Comparison of ENCODE assay signal across 8 cellular contexts in genomic region chr4:119212964-119213606, GRCh38. TPM values are rescaled to one million over a fixed set of nuclear protein-coding genes. Genes with fewer than 3 reads are reported as not detected.
DNase-seq lines count a peak whose midpoint lies in the region; ATAC-seq, FAIRE-seq and TF ChIP-seq lines count a peak whose summit lies in the region.

No MANE protein-coding gene starts in this region.

- H4K5ac ChIP-seq in H9 (ENCODE audit: insufficient read length, low read depth, low read length) = no peak overlapping the region

- peaks cover 28% of the 10 kb centered on the region for H3F3A ChIP-seq in SK-N-SH (replicated peaks; ENCODE audit: insufficient read depth)

- H3K36me3 ChIP-seq in SK-N-SH (replicated peaks in 1 of 2; ENCODE audit: control insufficient read depth in 1 of 2, insufficient read depth in 2 of 2, low read length in 1 of 2) = peaks cover 9 to 15% of the 10 kb centered on the region in 2 experiments
- peaks cover 0 to 7% (median 3%) of the 10 kb centered on the region in 3 donors for H3K36me3 ChIP-seq in pancreas

- H3K79me2 ChIP-seq in H9 (ENCODE audit: insufficient read depth, low read length) = peaks cover 3% of the 10 kb centered on the region; the same call in 1 of the 2 replicates
- peaks cover 50% of the 10 kb centered on the region for H3K79me2 ChIP-seq in SK-N-SH (ENCODE audit: insufficient read depth)

- H3T11ph ChIP-seq in H9 (ENCODE audit: low read length) = no peak overlapping the region

- H3K36me3 Mint-ChIP-seq in H9 (ENCODE audit: insufficient read depth in 1 of 3, low read depth in 3 of 3) (peaks cover 3 to 10% (median 8%) of the 10 kb centered on the region in 3 experiments; a peak in 6 of 7 replicates), type B pancreatic cell (peaks cover 9% of the 10 kb centered on the region)

- H3K9me3 Mint-ChIP-seq in H9 = peaks cover 0 to 3% of the 10 kb centered on the region in 2 experiments; a peak in 1 of 5 replicates
- H3K9me3 Mint-ChIP-seq in type B pancreatic cell = no peaks in the 10 kb centered on the region

- H3K4me2 ChIP-seq in H9 (ENCODE audit: insufficient read depth, insufficient read length, low read length) (peak overlapping the region; percentile 60), SK-N-SH (peak overlapping the region; percentile 87)

- H3K56ac ChIP-seq in H9 (ENCODE audit: insufficient read length, low read depth, low read length) = no peak overlapping the region

- no peaks in the 10 kb centered on the region for H3K9me2 ChIP-seq in SK-N-SH

- H3K14ac ChIP-seq in H9 (ENCODE audit: insufficient read depth, low read length) = peak overlapping the region; percentile 70

- H3K27me3 ChIP-seq in H9 (ENCODE audit: insufficient read depth, low read length) (no peaks in the 10 kb centered on the region), SK-N-SH (ENCODE audit: insufficient read depth) (no peaks in the 10 kb centered on the region), pancreas (no peaks in the 10 kb centered on the region)

- no peak overlapping the region for H2BK12ac ChIP-seq in H9 (ENCODE audit: insufficient read length, low read depth, low read length)

- TF ChIP-seq CTCF in H9 (conservative IDR thresholded peaks at IDR 0.05) (peak; percentile 44; the same call in 2 of the 3 replicates), SK-N-SH (IDR thresholded peaks at IDR 0.05) (peak; percentile 52), pancreas (IDR thresholded peaks at IDR 0.05) (no peak), type B pancreatic cell (conservative IDR thresholded peaks at IDR 0.05) (peak; percentile 36)

- no peaks in the 10 kb centered on the region for H3K9me3 ChIP-seq in H9 (ENCODE audit: control insufficient read depth, low read depth, low read length)
- no peaks in the 10 kb centered on the region for H3K9me3 ChIP-seq in SK-N-SH
- H3K9me3 ChIP-seq in pancreas = no peaks in the 10 kb centered on the region

- TF ChIP-seq RAD21 in SK-N-SH (IDR thresholded peaks at IDR 0.05; ENCODE audit: low read length) = no peak; the same call in 1 of the 2 replicates

- H3K27ac ChIP-seq in H9 (ENCODE audit: insufficient read length, low read depth, low read length) (peak overlapping the region; percentile 24), SK-N-SH (ENCODE audit: low read depth in 2 of 2, low read length in 1 of 2) (peak overlapping the region; percentile 87 to 94), pancreas (peak overlapping the region; percentile 87 to 99 (median 98))

- H3K4ac ChIP-seq in H9 (ENCODE audit: low read depth, low read length) = no peak overlapping the region

- H3K18ac ChIP-seq in H9 (ENCODE audit: insufficient read length, low read depth, low read length) = peak overlapping the region; percentile 41

- H3K4me1 ChIP-seq in H9 (ENCODE audit: insufficient read depth, low read length) (0 out of 2 replicates have a peak, but pooled peaks cover 2% of the 10 kb centered on the region), SK-N-SH (ENCODE audit: control insufficient read depth in 1 of 2, insufficient read depth in 2 of 2, low read depth in 1 of 2, low read length in 1 of 2) (peaks cover 6 to 9% of the 10 kb centered on the region in 2 experiments), pancreas (peaks cover 0 to 6% (median 0%) of the 10 kb centered on the region in 3 donors)

- H3K23ac ChIP-seq in H9 (ENCODE audit: insufficient read length, low read depth, low read length) = no peak overlapping the region

- no peak for TF ChIP-seq EP300 in SK-N-SH (IDR thresholded peaks at IDR 0.05; ENCODE audit: borderline replicate concordance in 1 of 2, low read depth in 1 of 2, low read length in 1 of 2)

- CTCF ChIA-PET in SK-N-SH (lab: Yijun Ruan, JAX) = interaction anchor here (0.9 to 2.5 kb wide), 11 partner anchors 8 to 258 kb away, joined by 3 to 13 read pairs (median 3); no protein-coding TSS in a partner anchor

- ATAC-seq in pancreas = peak; percentile 74 to 80 (median 78)

- H3K79me1 ChIP-seq in H9 (ENCODE audit: insufficient read depth, low read depth, low read length, poor library complexity, severe bottlenecking) = no peaks in the 10 kb centered on the region

- peaks cover 4% of the 10 kb centered on the region for H3K27me3 Mint-ChIP-seq in H9 (ENCODE audit: low read depth)
- no peaks in the 10 kb centered on the region for H3K27me3 Mint-ChIP-seq in type B pancreatic cell

- peak; percentile 73 for DNase-seq in GDM1 (lab: John Stamatoyannopoulos, UW)
- peak; percentile 92 for DNase-seq in H9
- DNase-seq in LoVo (ENCODE audit: low spot score) = peak; percentile 91
- peak; percentile 69 for DNase-seq in SK-N-SH
- peak; percentile 1 for DNase-seq in activated naive CD8-positive, alpha-beta T cell treated with anti-CD3 and anti-CD28 coated beads, Interleukin-2, amount 50 U/mL, for 16 hours (ENCODE audit: low read depth, low spot score)
- peak; percentile 92 for DNase-seq in cardiac septum (ENCODE audit: low spot score)
- peak; percentile 86 to 93 (median 88) for DNase-seq in pancreas
- peak; percentile 78 for DNase-seq in type B pancreatic cell (ENCODE audit: extremely low spot score, unreplicated experiment)

- intact Hi-C loops in cardiac septum (cut with DNase I) (loop anchor here (2.0 to 10.0 kb wide), 6 partner anchors 69 to 468 kb away; no protein-coding TSS in a partner anchor), pancreas (cut with DNase I) (no loop called here)

- no peak overlapping the region for H4K8ac ChIP-seq in H9 (replicated peaks; ENCODE audit: insufficient read length, low read depth, low read length)

- H3K27ac Mint-ChIP-seq in H9 (peak overlapping the region; percentile 98 to 99 (median 98)), type B pancreatic cell (peak overlapping the region; percentile 96)

- peaks cover 7% of the 10 kb centered on the region for H3K23me2 ChIP-seq in H9 (ENCODE audit: insufficient read length, low read depth, low read length, poor library complexity, severe bottlenecking)

- H2AFZ ChIP-seq in H9 (ENCODE audit: low read length) (no peak overlapping the region), SK-N-SH (ENCODE audit: low read depth) (peak overlapping the region; percentile 85)

- no CpG with 5 or more reads among the region's 24 CpGs for WGBS in H9 (ENCODE audit: extremely low coverage, insufficient read length, low lambda C conversion rate)
- WGBS in SK-N-SH (ENCODE audit: low lambda C conversion rate) = 5% methylated on average over 14 of the region's 24 CpGs
- WGBS in pancreas, 2 donors = 0 to 1% methylated on average over 24 of the region's 24 CpGs

- no peak overlapping the region for H2BK15ac ChIP-seq in H9 (ENCODE audit: low read depth, low read length)

- no peak overlapping the region for H2AK5ac ChIP-seq in H9 (ENCODE audit: insufficient read length, low read length)

- H2BK5ac ChIP-seq in H9 (ENCODE audit: insufficient read length, low read length) = no peak overlapping the region

- H3K4me1 Mint-ChIP-seq in H9 (peaks cover 27 to 30% of the 10 kb centered on the region in 2 experiments), type B pancreatic cell (ENCODE audit: unreplicated experiment) (peaks cover 7% of the 10 kb centered on the region)

- H4K20me1 ChIP-seq in H9 (ENCODE audit: control insufficient read depth, insufficient read depth, insufficient read length) = no peaks in the 10 kb centered on the region
- H4K20me1 ChIP-seq in SK-N-SH (ENCODE audit: insufficient read depth) = no peaks in the 10 kb centered on the region

- H2BK20ac ChIP-seq in H9 (ENCODE audit: low read depth, low read length, poor library complexity, severe bottlenecking) = no peak overlapping the region

- H4K91ac ChIP-seq in H9 (ENCODE audit: insufficient read length, low read depth, low read length) = no peak overlapping the region

- POLR2A ChIA-PET in SK-N-SH (lab: Yijun Ruan, JAX) = no interaction called here

- no peak for FAIRE-seq in pancreas (lab: Jason Lieb, UNC)

- peak overlapping the region; percentile 82 to 93 for H3K4me3 Mint-ChIP-seq in H9
- peak overlapping the region; percentile 92 for H3K4me3 Mint-ChIP-seq in type B pancreatic cell

- peak overlapping the region; percentile 56 for H3K9ac ChIP-seq in H9 (ENCODE audit: extremely low read depth, insufficient read length, low read length)
- peak overlapping the region; percentile 80 for H3K9ac ChIP-seq in SK-N-SH

- H3K4me3 ChIP-seq in SK-N-SH (ENCODE audit: low read depth in 2 of 2, low read length in 1 of 2) = peak overlapping the region; percentile 93 to 94
- H3K4me3 ChIP-seq in pancreas = peak overlapping the region; percentile 36 to 82 (median 76)

- H2BK120ac ChIP-seq in H9 (ENCODE audit: low read depth, low read length, poor library complexity, severe bottlenecking) = no peak overlapping the region

TF ChIP-seq in SK-N-SH, 30 proteins besides CTCF, POLR2A, EP300 and RAD21 (continues in another document):
- TF ChIP-seq SIN3A (IDR thresholded peaks at IDR 0.05; ENCODE audit: borderline replicate concordance, low read depth, low read length) (peak; percentile 52; the same call in 1 of the 2 replicates), NFIC (IDR thresholded peaks at IDR 0.05; ENCODE audit: borderline replicate concordance) (peak; percentile 61; the same call in 1 of the 2 replicates), RFX5 (IDR thresholded peaks at IDR 0.05; ENCODE audit: low read length) (no peak), TCF12 (IDR thresholded peaks at IDR 0.05) (peak; percentile 54), USF2 (IDR thresholded peaks at IDR 0.05; ENCODE audit: borderline replicate concordance, low read depth, low read length) (no peak), MAX (IDR thresholded peaks at IDR 0.05; ENCODE audit: low read depth) (0 out of 2 replicates have a peak, but pooled peaks have one; percentile 56), MXI1 (IDR thresholded peaks at IDR 0.05; ENCODE audit: low read depth, low read length) (peak; percentile 44), JUND (IDR thresholded peaks at IDR 0.05) (0 out of 2 replicates have a peak, but pooled peaks have one; percentile 8), FOSL2 (IDR thresholded peaks at IDR 0.05; ENCODE audit: borderline replicate concordance, low read depth) (peak; percentile 36; the same call in 1 of the 2 replicates)

RNA-seq across cellular contexts. Expression of gene USP53, which starts 0.6 kb away (rescaled TPM):
- total RNA-seq in H9 (2021) (18.4 and 21.9 TPM in 2 replicates), cardiac septum (49.7 TPM), pancreas (10 to 100 TPM; 11.2 to 21.2 (median 17.2) TPM), type B pancreatic cell (ENCODE audit: low replicate concordance) (16.4 and 29.0 TPM in 2 replicates)
- polyA plus RNA-seq in SK-N-SH (2012; rRNA removed) (8.1 and 14.9 TPM in 2 replicates), pancreas (10 to 100 TPM; 12.4 to 15.4 TPM)
- 11.9 and 14.9 TPM in 2 replicates for polyA plus RNA-seq in SK-N-SH (2012; cell fraction: cytosol; rRNA removed)
- 14.0 and 32.6 TPM in 2 replicates for polyA plus RNA-seq in SK-N-SH (2012; cell fraction: nucleus; rRNA removed)

Comparison
In these comparisons a context has a peak if more than half of its experiments do, and no peak if none do; other contexts are left out.
1. Peak in every context shown above with its lines: DNase-seq, ATAC-seq, H3K4me3 ChIP-seq and H3K27ac ChIP-seq.
2. DNase-seq: peak in every context shown above with its lines; median percentile 92 in H9; 92 in cardiac septum; 91 in LoVo; 88 in pancreas; 78 in type B pancreatic cell; 73 in GDM1; 69 in SK-N-SH; 1 in activated naive CD8-positive, alpha-beta T cell treated with anti-CD3 and anti-CD28 coated beads, Interleukin-2, amount 50 U/mL, for 16 hours.
3. H3K27ac ChIP-seq: peak in every context shown above with its lines; median percentile 98 in pancreas; 90 in SK-N-SH; 24 in H9.
4. CTCF ChIP-seq: peak in H9 (single experiment), SK-N-SH (single experiment) and type B pancreatic cell (single experiment); none in pancreas (0 of 4).